In genomic region chr10:130875897-130876472, GRCh38 we compare ENCODE assay signal across 21 cellular contexts.
"Had no signal": no experiment of that assay in that cellular context is flagged by ENCODE, and none has a peak within 500 bp of the region (broad histone marks: within the 10 kb centered on the region; RNA-seq: fewer than 3 reads in every experiment).

No MANE protein-coding gene starts in this region.

- DNase-seq: hippocampal formation; kidney glomerular epithelial cell; left colon; left ventricle myocardium inferior; naive thymus-derived CD8-positive, alpha-beta T cell; ovary; retina; right cardiac atrium; small intestine; spleen; stimulated activated CD4-positive, alpha-beta T cell treated with anti-CD3 and anti-CD28 coated beads, Interleukin-4, amount 100 ng/mL, for 24 hours; stimulated activated naive CD4-positive, alpha-beta T cell; tibial artery; trophoblast cell; uterus had no signal

- ATAC-seq: left colon; naive thymus-derived CD8-positive, alpha-beta T cell; right cardiac atrium; sciatic nerve; stimulated activated effector memory CD8-positive, alpha-beta T cell treated with anti-CD3 and anti-CD28 coated beads, Interleukin-12 subunit alpha, Interleukin-12 subunit beta, amount 100 ng/mL, for 72 hours had no signal

- H3K27ac ChIP-seq: left ventricle myocardium inferior, neutrophil, ovary, prostate gland, spleen, suprapubic skin, thoracic aorta, tibial artery, uterus had no signal

- H3K36me3 ChIP-seq: left ventricle myocardium inferior, neutrophil, ovary, prostate gland, spleen, suprapubic skin, thoracic aorta, tibial artery, uterus had no signal

- H3K27me3 ChIP-seq: neutrophil, ovary, tibial artery, uterus had no signal

- H3K9me3 ChIP-seq: left ventricle myocardium inferior, neutrophil, ovary, prostate gland, suprapubic skin, thoracic aorta, uterus had no signal

- H3K4me1 ChIP-seq: left ventricle myocardium inferior, prostate gland, spleen, suprapubic skin, tibial artery, uterus had no signal

- H3K4me3 ChIP-seq: left ventricle myocardium inferior, ovary, prostate gland, spleen, suprapubic skin, thoracic aorta, tibial artery, uterus had no signal
